In genomic region chr21:31905444-31906400, GRCh38 we compare ENCODE assay signal across 1 cellular context.
TF ChIP-seq lines count a peak whose summit lies in the region.

No MANE protein-coding gene starts in this region.

TF ChIP-seq in HEK293, 187 proteins besides CTCF, POLR2A, EP300 and RAD21 (continued from another document):
- TF ChIP-seq PRDM4 (tag by site-specific recombination; IDR thresholded peaks at IDR 0.05) = no peak
- no peak for TF ChIP-seq ZNF394 (tag by site-specific recombination; IDR thresholded peaks at IDR 0.05; ENCODE audit: borderline replicate concordance)
- no peak for TF ChIP-seq ELK4 (IDR thresholded peaks at IDR 0.05; ENCODE audit: borderline replicate concordance, low read depth, low read length)
- TF ChIP-seq TRIM28 (IDR thresholded peaks at IDR 0.05; ENCODE audit: borderline replicate concordance, low read length) = peak; percentile 18; the same call in 1 of the 2 replicates
- no peak for TF ChIP-seq PRDM1 (tag by site-specific recombination; IDR thresholded peaks at IDR 0.05)
- TF ChIP-seq GLI2 (tag by site-specific recombination; IDR thresholded peaks at IDR 0.05; ENCODE audit: borderline replicate concordance, low read depth) = no peak
- TF ChIP-seq ZNF24 (tag by site-specific recombination; IDR thresholded peaks at IDR 0.05) = no peak
- no peak for TF ChIP-seq ZNF571 (tag by site-specific recombination; IDR thresholded peaks at IDR 0.05)
- 0 out of 2 replicates have a peak, but pooled peaks have one; percentile 22 for TF ChIP-seq PRDM10 (tag by site-specific recombination; IDR thresholded peaks at IDR 0.05)
- TF ChIP-seq ZNF544 (tag by site-specific recombination; IDR thresholded peaks at IDR 0.05) = no peak
- no peak for TF ChIP-seq BCL11A (tag by site-specific recombination; IDR thresholded peaks at IDR 0.05; ENCODE audit: low read depth)
- no peak for TF ChIP-seq ZNF488 (tag by site-specific recombination; IDR thresholded peaks at IDR 0.05)
- no peak for TF ChIP-seq ZNF16 (tag by site-specific recombination; IDR thresholded peaks at IDR 0.05; ENCODE audit: low read depth)
